Comparison of ENCODE assay signal across 15 cellular contexts in genomic region chr9:133822439-133823065, GRCh38.
DNase-seq lines count a peak whose midpoint lies in the region; ATAC-seq, FAIRE-seq and TF ChIP-seq lines count a peak whose summit lies in the region.
"Had no signal": no experiment of that assay in that cellular context is flagged by ENCODE, and none has a peak within 500 bp of the region (broad histone marks: within the 10 kb centered on the region; RNA-seq: fewer than 3 reads in every experiment).

No MANE protein-coding gene starts in this region.

- no peaks in the 10 kb centered on the region for H3K9me3 Mint-ChIP-seq in nephron
- H3K9me3 Mint-ChIP-seq in activated T-cell treated with anti-CD3 and anti-CD28 coated beads, Interleukin-2, amount 50 U/mL, for 24 hours = no peaks in the 10 kb centered on the region
- H3K9me3 Mint-ChIP-seq: activated T-cell treated with anti-CD3 and anti-CD28 coated beads, Interleukin-2, amount 50 U/mL, for 4 hours had no signal

- H3K27ac ChIP-seq in SJCRH30 = peak overlapping the region; percentile 23
- H3K27ac ChIP-seq: breast epithelium, HL-60, thyroid gland had no signal

- H3K9me3 ChIP-seq in SJCRH30 (replicated peaks) = no peaks in the 10 kb centered on the region
- H3K9me3 ChIP-seq: breast epithelium, thyroid gland had no signal

- peak; percentile 49 for ATAC-seq in GM21786 (IDR thresholded peaks at IDR 0.05; ENCODE audit: unreplicated experiment)
- ATAC-seq in HG03097 (IDR thresholded peaks at IDR 0.05; ENCODE audit: low FRiP score, unreplicated experiment) = no peak
- ATAC-seq: activated T-cell treated with anti-CD3 and anti-CD28 coated beads, Interleukin-2, amount 50 U/mL, for 4 hours had no signal

- DNase-seq in GM12892 (ENCODE audit: insufficient read length) = peak; percentile 73
- DNase-seq in SJCRH30 = no peak
- no peak for DNase-seq in activated T-cell treated with anti-CD3 and anti-CD28 coated beads, Interleukin-2, amount 50 U/mL, for 24 hours
- no peak for DNase-seq in SW 1271 (lab: John Stamatoyannopoulos, UW)
- no peak for DNase-seq in D341Med (ENCODE audit: low spot score)
- DNase-seq: activated T-cell treated with anti-CD3 and anti-CD28 coated beads, Interleukin-2, amount 50 U/mL, for 4 hours; C1 segment of cervical spinal cord; thyroid gland had no signal

- H3K4me3 ChIP-seq in SJCRH30 = no peak overlapping the region
- H3K4me3 ChIP-seq: breast epithelium, thyroid gland had no signal

- no peak for TF ChIP-seq POLR2A in GM12892 (IDR thresholded peaks at IDR 0.05; ENCODE audit: low read depth, low read length)

- peaks cover 23% of the 10 kb centered on the region for H3K4me1 ChIP-seq in SJCRH30
- H3K4me1 ChIP-seq: breast epithelium, thyroid gland had no signal

- peak overlapping the region in 1 of 3 experiments; percentile 35 for H3K4me3 Mint-ChIP-seq in nephron
- no peak overlapping the region for H3K4me3 Mint-ChIP-seq in activated T-cell treated with anti-CD3 and anti-CD28 coated beads, Interleukin-2, amount 50 U/mL, for 24 hours
- H3K4me3 Mint-ChIP-seq: activated T-cell treated with anti-CD3 and anti-CD28 coated beads, Interleukin-2, amount 50 U/mL, for 4 hours had no signal

- peaks cover 15% of the 10 kb centered on the region for H3K27me3 Mint-ChIP-seq in nephron (ENCODE audit: low read depth)
- H3K27me3 Mint-ChIP-seq in activated T-cell treated with anti-CD3 and anti-CD28 coated beads, Interleukin-2, amount 50 U/mL, for 24 hours = no peaks in the 10 kb centered on the region

- peaks cover 52% of the 10 kb centered on the region for H3K4me1 Mint-ChIP-seq in nephron
- no peaks in the 10 kb centered on the region for H3K4me1 Mint-ChIP-seq in activated T-cell treated with anti-CD3 and anti-CD28 coated beads, Interleukin-2, amount 50 U/mL, for 24 hours (ENCODE audit: low read depth)

- H3K36me3 ChIP-seq in SJCRH30 = peaks cover 8% of the 10 kb centered on the region; the same call in 1 of the 2 replicates
- H3K36me3 ChIP-seq: breast epithelium, thyroid gland had no signal

- no peaks in the 10 kb centered on the region for H3K27me3 ChIP-seq in SJCRH30
- H3K27me3 ChIP-seq: breast epithelium, thyroid gland had no signal

- peaks cover 10% of the 10 kb centered on the region for H3K36me3 Mint-ChIP-seq in nephron (ENCODE audit: low read depth)
- H3K36me3 Mint-ChIP-seq in activated T-cell treated with anti-CD3 and anti-CD28 coated beads, Interleukin-2, amount 50 U/mL, for 24 hours (ENCODE audit: low read depth) = no peaks in the 10 kb centered on the region

- peak; percentile 86 for FAIRE-seq in GM12892 (lab: Jason Lieb, UNC)
- FAIRE-seq: endothelial cell of umbilical vein, H54 had no signal

- no peak for TF ChIP-seq CTCF in nephron (IDR thresholded peaks at IDR 0.05; ENCODE audit: unreplicated experiment in 3 of 3)

- peak overlapping the region; percentile 78 to 83 (median 82) for H3K27ac Mint-ChIP-seq in nephron
- no peak overlapping the region for H3K27ac Mint-ChIP-seq in activated T-cell treated with anti-CD3 and anti-CD28 coated beads, Interleukin-2, amount 50 U/mL, for 24 hours
